11 cellular contexts compared by ENCODE assay signal in the genomic region with DNA sequence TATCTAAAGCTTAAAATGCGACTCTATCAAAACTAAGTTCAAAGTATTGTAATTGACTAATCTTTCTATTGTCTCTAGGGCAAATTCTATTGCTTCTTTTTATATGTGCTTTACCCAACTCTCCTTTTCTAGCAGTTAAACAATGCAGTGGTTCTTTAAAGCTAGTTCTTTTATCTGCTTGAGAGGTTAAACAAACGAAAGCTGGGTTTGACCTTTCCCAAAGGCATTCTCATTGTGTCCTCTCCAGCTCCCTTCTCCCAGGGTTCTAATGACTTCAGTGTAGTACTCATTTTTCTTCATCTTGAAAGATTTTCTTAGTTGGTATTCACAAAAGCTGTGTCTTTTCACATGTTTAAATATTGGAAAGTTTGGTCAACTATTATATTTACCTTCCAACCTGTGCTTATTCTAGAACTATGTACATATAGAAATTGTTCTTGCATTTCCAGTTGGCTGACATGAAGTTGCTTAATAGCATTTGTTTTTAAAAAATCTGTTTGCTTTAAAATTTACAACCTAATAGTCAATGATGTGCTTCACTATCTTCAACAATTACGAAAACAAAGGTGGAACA. TPM values are rescaled to one million over a fixed set of nuclear protein-coding genes. Genes with fewer than 3 reads are reported as not detected.
DNase-seq lines count a peak whose midpoint lies in the region; ATAC-seq and TF ChIP-seq lines count a peak whose summit lies in the region.
"Had no signal": no experiment of that assay in that cellular context is flagged by ENCODE, and none has a peak within 500 bp of the region (broad histone marks: within the 10 kb centered on the region; RNA-seq: fewer than 3 reads in every experiment).

No MANE protein-coding gene starts in this region.

- no peaks in the 10 kb centered on the region for H3K36me3 Mint-ChIP-seq in CD8-positive, alpha-beta memory T cell

- no peaks in the 10 kb centered on the region for H3K36me3 ChIP-seq in CD8-positive, alpha-beta memory T cell (ENCODE audit: insufficient read depth, low read length)
- H3K36me3 ChIP-seq in IMR-90 (ENCODE audit: control insufficient read depth, insufficient read depth, low read length) (no peaks in the 10 kb centered on the region), neural cell (ENCODE audit: insufficient read depth, low read length) (no peaks in the 10 kb centered on the region), tibial nerve (no peaks in the 10 kb centered on the region), H7 (replicated peaks; ENCODE audit: control insufficient read depth, insufficient read depth, low read length) (no peaks in the 10 kb centered on the region)
- H3K36me3 ChIP-seq: pancreas had no signal

- H4K91ac ChIP-seq in IMR-90 (ENCODE audit: insufficient read depth, low read depth, low read length) = no peak overlapping the region

- H4K8ac ChIP-seq in IMR-90 (ENCODE audit: low read depth in 2 of 2, low read length in 2 of 2) = no peak overlapping the region

- peaks cover 24 to 41% of the 10 kb centered on the region in 2 donors for H3K27me3 Mint-ChIP-seq in CD8-positive, alpha-beta memory T cell

- H2BK5ac ChIP-seq in IMR-90 (ENCODE audit: low read depth, low read length, poor library complexity, severe bottlenecking) = no peak overlapping the region

- TF ChIP-seq RAD21 in IMR-90 (IDR thresholded peaks at IDR 0.05; ENCODE audit: low read length) (no peak), neural cell (conservative IDR thresholded peaks at IDR 0.05) (no peak)

- TF ChIP-seq POLR2A in IMR-90 (IDR thresholded peaks at IDR 0.05; ENCODE audit: low read depth, low read length) = no peak
- TF ChIP-seq POLR2A in tibial nerve (IDR thresholded peaks at IDR 0.05) = no peak

- H3K9ac ChIP-seq in IMR-90 (ENCODE audit: low read depth, low read length) (no peak overlapping the region), neural cell (ENCODE audit: low read length) (peak overlapping the region; percentile 71)

- H3K23ac ChIP-seq in IMR-90 (ENCODE audit: low read depth, low read length) = peak overlapping the region; percentile 91

- H3K4me2 ChIP-seq in IMR-90 (ENCODE audit: low read depth, low read length) (peak overlapping the region; percentile 77), neural cell (ENCODE audit: low read length) (peak overlapping the region; percentile 60)

- WGBS in IMR-90 (ENCODE audit: extremely low coverage in 2 of 2, insufficient read length in 1 of 2), 2 experiments = 80% methylated on average over 1 of the region's 3 CpGs; no CpG with 5 or more reads in 1 of the 2 experiments
- 44% methylated on average over 3 of the region's 3 CpGs for WGBS in tibial nerve, 2 donors

- H3K79me1 ChIP-seq in IMR-90 (ENCODE audit: low read depth in 1 of 2, low read length in 2 of 2) = peaks cover 24 to 53% of the 10 kb centered on the region in 2 experiments

- no peak overlapping the region for H2AFZ ChIP-seq in IMR-90 (replicated peaks; ENCODE audit: low read length, poor library complexity)
- no peak overlapping the region for H2AFZ ChIP-seq in neural cell (ENCODE audit: low read depth, low read length)

- H3K4ac ChIP-seq in IMR-90 (ENCODE audit: low read depth, low read length) = no peak overlapping the region

- dilution Hi-C loops in IMR-90 (cut with HindIII; ENCODE audit: low sequenced_read_pairs, unreplicated experiment) = no loop called here

- intact Hi-C loops in IMR-90 (cut with micrococcal nuclease) = loop anchor here (5.0 kb wide), 3 partner anchors 62 to 138 kb away; no protein-coding TSS in a partner anchor

- H3K4me1 ChIP-seq in CD8-positive, alpha-beta memory T cell (ENCODE audit: insufficient read depth, low read length) = no peaks in the 10 kb centered on the region
- peaks cover 18% of the 10 kb centered on the region for H3K4me1 ChIP-seq in IMR-90 (ENCODE audit: control insufficient read depth, insufficient read depth, low read length)
- peaks cover 0 to 41% (median 8%) of the 10 kb centered on the region in 4 donors for H3K4me1 ChIP-seq in tibial nerve

- CTCF ChIA-PET in CD8-positive, alpha-beta memory T cell (lab: Charles Lee) = no interaction called here
- CTCF ChIA-PET in IMR-90 (lab: Yijun Ruan, JAX) = interaction anchor here (0.7 kb wide), 1 partner anchor 360 kb away, joined by 3 read pairs; no protein-coding TSS in a partner anchor

- H3K9me3 Mint-ChIP-seq in CD8-positive, alpha-beta memory T cell = peaks cover 0 to 2% (median 0%) of the 10 kb centered on the region in 5 donors

- H3K14ac ChIP-seq in IMR-90 (replicated peaks; ENCODE audit: low read depth, low read length) = peak overlapping the region; percentile 85; the same call in 1 of the 2 replicates

- TF ChIP-seq CTCF in IMR-90 (conservative IDR thresholded peaks at IDR 0.05; ENCODE audit: low read depth, low read length) (no peak), choroid plexus epithelial cell (conservative IDR thresholded peaks at IDR 0.05; ENCODE audit: low read depth, low read length) (no peak), neural cell (IDR thresholded peaks at IDR 0.05; ENCODE audit: poor library complexity, severe bottlenecking) (no peak), tibial nerve (IDR thresholded peaks at IDR 0.05) (no peak)

- no peaks in the 10 kb centered on the region for H3K9me2 ChIP-seq in neural cell (ENCODE audit: insufficient read depth, low read length)

- DNase-seq in CD8-positive, alpha-beta memory T cell = no peak
- no peak for DNase-seq in IMR-90
- DNase-seq in choroid plexus epithelial cell (ENCODE audit: low read depth) = no peak
- no peak for DNase-seq in NCI-H2227 (lab: John Stamatoyannopoulos, UW; ENCODE audit: unreplicated experiment)
- DNase-seq in tibial nerve (ENCODE audit: low spot score in 2 of 2) = no peak
- no peak for DNase-seq in H7
- DNase-seq: NCI-H2107; stimulated activated CD8-positive, alpha-beta memory T cell treated with anti-CD3 and anti-CD28 coated beads, Interleukin-4, amount 100 ng/mL, for 48 hours had no signal

- H2AK9ac ChIP-seq in IMR-90 (replicated peaks; ENCODE audit: low read depth, low read length, poor library complexity) = no peak overlapping the region

- H4K20me1 ChIP-seq in IMR-90 (ENCODE audit: insufficient read depth, low read length) = peaks cover 20% of the 10 kb centered on the region
- H4K20me1 ChIP-seq in neural cell (ENCODE audit: insufficient read depth) = no peaks in the 10 kb centered on the region

- H2BK15ac ChIP-seq in IMR-90 (ENCODE audit: low read depth, low read length) = no peak overlapping the region

- no peak overlapping the region for H2BK120ac ChIP-seq in IMR-90 (ENCODE audit: low read depth, low read length)

- no peaks in the 10 kb centered on the region for H3F3A ChIP-seq in neural cell (ENCODE audit: insufficient read depth, low read length, poor library complexity, severe bottlenecking)

- no peak overlapping the region for H3K56ac ChIP-seq in IMR-90 (ENCODE audit: extremely low read depth, insufficient read depth, low read length)

- peak overlapping the region in 4 of 7 donors; percentile 49 to 76 (median 62) for H3K4me3 Mint-ChIP-seq in CD8-positive, alpha-beta memory T cell

- H3K4me3 ChIP-seq in CD8-positive, alpha-beta memory T cell (ENCODE audit: low read length) = no peak overlapping the region
- H3K4me3 ChIP-seq in IMR-90 (ENCODE audit: insufficient read depth, low read depth, low read length) = peak overlapping the region; percentile 83; the same call in 1 of the 2 replicates
- peak overlapping the region; percentile 75 for H3K4me3 ChIP-seq in choroid plexus epithelial cell (ENCODE audit: low read depth, low read length)
- peak overlapping the region; percentile 96 for H3K4me3 ChIP-seq in neural cell (ENCODE audit: low read length)
- H3K4me3 ChIP-seq in tibial nerve = peak overlapping the region in 1 of 4 donors; percentile 65
- no peak overlapping the region for H3K4me3 ChIP-seq in H7 (ENCODE audit: insufficient read depth, low read depth, low read length)

- no peak overlapping the region for H3K18ac ChIP-seq in IMR-90 (ENCODE audit: low read depth, low read length)

- peaks cover 49% of the 10 kb centered on the region for H3K79me2 ChIP-seq in neural cell (replicated peaks; ENCODE audit: insufficient read depth, low read length)

- no peak overlapping the region for H4K5ac ChIP-seq in IMR-90 (ENCODE audit: low read depth, low read length)

- no peak overlapping the region for H3K27ac ChIP-seq in CD8-positive, alpha-beta memory T cell (ENCODE audit: low read depth, low read length)
- H3K27ac ChIP-seq in IMR-90 (ENCODE audit: insufficient read depth, low read length) (no peak overlapping the region), neural cell (ENCODE audit: low read length) (no peak overlapping the region), tibial nerve (no peak overlapping the region)
- H3K27ac ChIP-seq: pancreas had no signal

- no peak overlapping the region for H3K27ac Mint-ChIP-seq in CD8-positive, alpha-beta memory T cell

- no peak overlapping the region for H2BK20ac ChIP-seq in IMR-90 (ENCODE audit: low read depth, low read length)

- H3K4me1 Mint-ChIP-seq in CD8-positive, alpha-beta memory T cell = peaks cover 12 to 17% (median 14%) of the 10 kb centered on the region in 3 donors

- peaks cover 24% of the 10 kb centered on the region for H3K9me1 ChIP-seq in IMR-90 (ENCODE audit: insufficient read depth, low read length)

- H3K27me3 ChIP-seq in CD8-positive, alpha-beta memory T cell (ENCODE audit: insufficient read depth, low read length, poor library complexity, severe bottlenecking) = peaks cover 11% of the 10 kb centered on the region
- peaks cover 5% of the 10 kb centered on the region for H3K27me3 ChIP-seq in IMR-90 (ENCODE audit: control insufficient read depth, insufficient read depth, low read length)
- no peaks in the 10 kb centered on the region for H3K27me3 ChIP-seq in neural cell (ENCODE audit: insufficient read depth, low read depth, low read length)
- peaks cover 0 to 3% of the 10 kb centered on the region in 2 donors for H3K27me3 ChIP-seq in tibial nerve
- H3K27me3 ChIP-seq in H7 (ENCODE audit: control insufficient read depth, insufficient read depth, low read length) = peaks cover 10% of the 10 kb centered on the region
- H3K27me3 ChIP-seq: pancreas had no signal

- H3K9me3 ChIP-seq in CD8-positive, alpha-beta memory T cell (ENCODE audit: low read length) = no peaks in the 10 kb centered on the region
- H3K9me3 ChIP-seq in IMR-90 (ENCODE audit: control insufficient read depth, insufficient read depth, low read length) = peaks cover 2% of the 10 kb centered on the region
- H3K9me3 ChIP-seq in neural cell (ENCODE audit: low read length) = no peaks in the 10 kb centered on the region
- no peaks in the 10 kb centered on the region for H3K9me3 ChIP-seq in tibial nerve
- H3K9me3 ChIP-seq: pancreas had no signal

- POLR2A ChIA-PET in CD8-positive, alpha-beta memory T cell (lab: Charles Lee) = no interaction called here
- POLR2A ChIA-PET in IMR-90 (lab: Charles Lee; ENCODE audit: unreplicated experiment) = interaction anchor here (0.6 kb wide), 1 partner anchor 20 kb away, joined by 3 read pairs; no protein-coding TSS in a partner anchor

- in situ Hi-C loops in IMR-90 (cut with MboI; ENCODE audit: low sequenced_read_pairs) = no loop called here

- no peak for TF ChIP-seq EP300 in neural cell (conservative IDR thresholded peaks at IDR 0.05; ENCODE audit: poor library complexity, severe bottlenecking)
- no peak for TF ChIP-seq EP300 in tibial nerve (IDR thresholded peaks at IDR 0.05)

- no peak for ATAC-seq in IMR-90 (ENCODE audit: low read depth)
- no peak for ATAC-seq in GM19328 (IDR thresholded peaks at IDR 0.05; ENCODE audit: unreplicated experiment)

- H2AK5ac ChIP-seq in IMR-90 (ENCODE audit: low read depth, low read length) = no peak overlapping the region

- BruUV-seq in IMR-90 (replicated peaks; lab: Mats Ljungman, UMichigan) = no TSS peak

RNA-seq across cellular contexts. Expression of gene WASF3, which starts 1.5 kb away (rescaled TPM):
- total RNA-seq in CD8-positive, alpha-beta memory T cell = under 1 TPM; 0.20 to 0.24 TPM
- polyA plus RNA-seq in CD8-positive, alpha-beta memory T cell = not detected
- total RNA-seq in IMR-90 (2012; rRNA removed) = 4.3 and 5.8 TPM in 2 replicates
- polyA plus RNA-seq in IMR-90 (2012; rRNA removed) = 10.5 and 11.4 TPM in 2 replicates
- 5.8 and 6.7 TPM in 2 replicates for polyA plus RNA-seq in IMR-90 (2012; cell fraction: cytosol; rRNA removed)
- 13.3 and 26.5 TPM in 2 replicates for polyA plus RNA-seq in IMR-90 (2012; cell fraction: nucleus; rRNA removed; ENCODE audit: low replicate concordance)
- 44.5 and 49.1 TPM in 2 replicates for polyA plus RNA-seq in neural cell
- polyA minus RNA-seq in neural cell = 55.5 and 67.1 TPM in 2 replicates
- 10 to 100 TPM; 23.7 to 47.9 (median 40.7) TPM for total RNA-seq in tibial nerve
- 19.1 and 26.9 TPM in 2 replicates for total RNA-seq in H7 (2014; rRNA removed; shearing (Covaris generic))

Comparison
In these comparisons a context has a peak if more than half of its experiments do, and no peak if none do; other contexts are left out.
1. H3K4me3 ChIP-seq: peak in IMR-90 (single experiment), choroid plexus epithelial cell (single experiment) and neural cell (single experiment); none in CD8-positive, alpha-beta memory T cell (single experiment) and H7 (single experiment).